In genomic region chr11:119438599-119438998, GRCh38 we compare ENCODE assay signal across 22 cellular contexts. TPM values are rescaled to one million over a fixed set of nuclear protein-coding genes. Genes with fewer than 3 reads are reported as not detected.
DNase-seq lines count a peak whose midpoint lies in the region; ATAC-seq and TF ChIP-seq lines count a peak whose summit lies in the region.
"Had no signal": no experiment of that assay in that cellular context is flagged by ENCODE, and none has a peak within 500 bp of the region (broad histone marks: within the 10 kb centered on the region; RNA-seq: fewer than 3 reads in every experiment).

No MANE protein-coding gene starts in this region.

- TF ChIP-seq CTCF in IMR-90 (conservative IDR thresholded peaks at IDR 0.05; ENCODE audit: low read depth, low read length): no peak

- dilution Hi-C loops in IMR-90 (cut with HindIII; ENCODE audit: low sequenced_read_pairs, unreplicated experiment): no loop called here

- H3K9me3 Mint-ChIP-seq in activated CD4-positive, alpha-beta T cell treated with anti-CD3 and anti-CD28 coated beads for 36 hours (ENCODE audit: low read depth): no peaks in the 10 kb centered on the region

- no peak overlapping the region for H3K27ac Mint-ChIP-seq in activated CD4-positive, alpha-beta T cell treated with anti-CD3 and anti-CD28 coated beads for 36 hours
- H3K27ac Mint-ChIP-seq: CD4-positive, CD25-positive, alpha-beta regulatory T cell; CD8-positive, alpha-beta memory T cell; IgD-negative memory B cell had no signal

- no peaks in the 10 kb centered on the region for H3K79me1 ChIP-seq in IMR-90 (ENCODE audit: low read depth in 1 of 2, low read length in 2 of 2)

- H2AK9ac ChIP-seq in IMR-90 (replicated peaks; ENCODE audit: low read depth, low read length, poor library complexity): no peak overlapping the region

- TF ChIP-seq POLR2A in IMR-90 (IDR thresholded peaks at IDR 0.05; ENCODE audit: low read depth, low read length): no peak

- H2BK15ac ChIP-seq in IMR-90 (ENCODE audit: low read depth, low read length): peak overlapping the region; percentile 10; the same call in 1 of the 3 replicates

- intact Hi-C loops in IMR-90 (cut with micrococcal nuclease): no loop called here
- intact Hi-C loops in activated CD4-positive, alpha-beta T cell treated with anti-CD3 and anti-CD28 coated beads for 36 hours (cut with DNase I, micrococcal nuclease): no loop called here

- WGBS in IMR-90 (ENCODE audit: extremely low coverage in 2 of 2, insufficient read length in 1 of 2), 2 experiments: 40% methylated on average over 1 of the region's 5 CpGs; no CpG with 5 or more reads in 1 of the 2 experiments

- ATAC-seq in IMR-90 (ENCODE audit: low read depth) (peak; percentile 54), GM18907 (IDR thresholded peaks at IDR 0.05; ENCODE audit: unreplicated experiment) (no peak), HG02885 (IDR thresholded peaks at IDR 0.05; ENCODE audit: poor library complexity, unreplicated experiment) (no peak)
- ATAC-seq in activated CD4-positive, alpha-beta T cell treated with anti-CD3 and anti-CD28 coated beads for 36 hours: no peak
- ATAC-seq: HCT116 had no signal

- TF ChIP-seq RAD21 in IMR-90 (IDR thresholded peaks at IDR 0.05; ENCODE audit: low read length): no peak

- H3K36me3 Mint-ChIP-seq in activated CD4-positive, alpha-beta T cell treated with anti-CD3 and anti-CD28 coated beads for 36 hours (ENCODE audit: low read depth): peaks cover 5% of the 10 kb centered on the region
- H3K36me3 Mint-ChIP-seq: IgD-negative memory B cell had no signal

- no peak overlapping the region for H2AK5ac ChIP-seq in IMR-90 (ENCODE audit: low read depth, low read length)

- H3K9me3 ChIP-seq in IMR-90 (ENCODE audit: control insufficient read depth, insufficient read depth, low read length): no peaks in the 10 kb centered on the region
- no peaks in the 10 kb centered on the region for H3K9me3 ChIP-seq in SK-N-MC (ENCODE audit: low read depth, low read length)
- H3K9me3 ChIP-seq: BE2C had no signal

- POLR2A ChIA-PET in IMR-90 (lab: Charles Lee; ENCODE audit: unreplicated experiment): no interaction called here
- POLR2A ChIA-PET in activated CD4-positive, alpha-beta T cell treated with anti-CD3 and anti-CD28 coated beads for 36 hours (lab: Charles Lee): no interaction called here
- POLR2A ChIA-PET in HEK293T (lab: Yijun Ruan, JAX): no interaction called here

- H3K4ac ChIP-seq in IMR-90 (ENCODE audit: low read depth, low read length): no peak overlapping the region

- H3K4me2 ChIP-seq in IMR-90 (ENCODE audit: low read depth, low read length): no peak overlapping the region

- H4K91ac ChIP-seq in IMR-90 (ENCODE audit: insufficient read depth, low read depth, low read length): no peak overlapping the region

- no peak overlapping the region for H2BK5ac ChIP-seq in IMR-90 (ENCODE audit: low read depth, low read length, poor library complexity, severe bottlenecking)

- H3K56ac ChIP-seq in IMR-90 (ENCODE audit: extremely low read depth, insufficient read depth, low read length): no peak overlapping the region

- H2BK20ac ChIP-seq in IMR-90 (ENCODE audit: low read depth, low read length): 0 out of 2 replicates have a peak overlapping the region, but pooled peaks have one; percentile 42

- H3K9ac ChIP-seq in IMR-90 (ENCODE audit: low read depth, low read length): no peak overlapping the region
- H3K9ac ChIP-seq in SK-N-MC (ENCODE audit: insufficient read length): no peak overlapping the region

- 0 out of 4 replicates have a peak overlapping the region, but pooled peaks of 1 of the 2 experiments have one; percentile 1 for H4K8ac ChIP-seq in IMR-90 (ENCODE audit: low read depth in 2 of 2, low read length in 2 of 2)

- H3K18ac ChIP-seq in IMR-90 (ENCODE audit: low read depth, low read length): no peak overlapping the region

- H3K36me3 ChIP-seq in IMR-90 (ENCODE audit: control insufficient read depth, insufficient read depth, low read length): no peaks in the 10 kb centered on the region
- H3K36me3 ChIP-seq in SK-N-MC (ENCODE audit: insufficient read depth, low read length): no peaks in the 10 kb centered on the region
- H3K36me3 ChIP-seq: BE2C had no signal

- in situ Hi-C loops in IMR-90 (cut with MboI; ENCODE audit: low sequenced_read_pairs): no loop called here

- CTCF ChIA-PET in IMR-90 (lab: Yijun Ruan, JAX): interaction anchor here (1.7 kb wide), 1 partner anchor 32 kb away, joined by 4 read pairs; no protein-coding TSS in a partner anchor
- CTCF ChIA-PET in activated CD4-positive, alpha-beta T cell treated with anti-CD3 and anti-CD28 coated beads for 36 hours (lab: Charles Lee): interaction anchor here (0.5 to 1.2 kb wide), 2 partner anchors 13 to 100 kb away, joined by 4 to 6 read pairs; no protein-coding TSS in a partner anchor
- CTCF ChIA-PET in HEK293T (lab: Yijun Ruan, JAX): no interaction called here

- H3K14ac ChIP-seq in IMR-90 (replicated peaks; ENCODE audit: low read depth, low read length): peak overlapping the region; percentile 14; the same call in 1 of the 2 replicates

- peak overlapping the region; percentile 73 for H2AFZ ChIP-seq in IMR-90 (replicated peaks; ENCODE audit: low read length, poor library complexity)

- H3K4me3 ChIP-seq in IMR-90 (ENCODE audit: insufficient read depth, low read depth, low read length) (no peak overlapping the region), SK-N-MC (no peak overlapping the region)

- peaks cover 5% of the 10 kb centered on the region; the same call in 1 of the 2 replicates for H3K9me1 ChIP-seq in IMR-90 (ENCODE audit: insufficient read depth, low read length)

- no peak overlapping the region for H3K23ac ChIP-seq in IMR-90 (ENCODE audit: low read depth, low read length)

- no peaks in the 10 kb centered on the region for H4K20me1 ChIP-seq in IMR-90 (ENCODE audit: insufficient read depth, low read length)

- H4K5ac ChIP-seq in IMR-90 (ENCODE audit: low read depth, low read length): no peak overlapping the region

- no TSS peak for BruUV-seq in IMR-90 (replicated peaks; lab: Mats Ljungman, UMichigan)

- no peaks in the 10 kb centered on the region for H3K27me3 ChIP-seq in IMR-90 (ENCODE audit: control insufficient read depth, insufficient read depth, low read length)
- H3K27me3 ChIP-seq: BE2C had no signal

- peaks cover 11% of the 10 kb centered on the region for H3K4me1 Mint-ChIP-seq in activated CD4-positive, alpha-beta T cell treated with anti-CD3 and anti-CD28 coated beads for 36 hours

- DNase-seq in IMR-90 (no peak), SK-N-MC (ENCODE audit: low read depth, low spot score) (no peak), fibroblast of gingiva (ENCODE audit: low read depth) (peak; percentile 62), mesenteric fat pad (ENCODE audit: low spot score) (peak; percentile 59), HEK293T (ENCODE audit: extremely low spot score) (no peak)
- DNase-seq in activated CD4-positive, alpha-beta T cell treated with anti-CD3 and anti-CD28 coated beads for 36 hours: no peak
- DNase-seq: ACHN; BE2C; C1 segment of cervical spinal cord; CD4-positive, CD25-positive, alpha-beta regulatory T cell; CD8-positive, alpha-beta memory T cell; COR-L47; DMS 273 treated with DMSO at 0.1 percent for 48 hours; DMS53; DND-41; GOT3; H7; KBM-7 had no signal

- H3K4me3 Mint-ChIP-seq in activated CD4-positive, alpha-beta T cell treated with anti-CD3 and anti-CD28 coated beads for 36 hours: no peak overlapping the region
- H3K4me3 Mint-ChIP-seq: CD4-positive, CD25-positive, alpha-beta regulatory T cell; CD8-positive, alpha-beta memory T cell; IgD-negative memory B cell had no signal

- H2BK120ac ChIP-seq in IMR-90 (ENCODE audit: low read depth, low read length): 0 out of 2 replicates have a peak overlapping the region, but pooled peaks have one; percentile 5

- peaks cover 17% of the 10 kb centered on the region for H3K27me3 Mint-ChIP-seq in activated CD4-positive, alpha-beta T cell treated with anti-CD3 and anti-CD28 coated beads for 36 hours

- no peak overlapping the region for H3K27ac ChIP-seq in IMR-90 (ENCODE audit: insufficient read depth, low read length)
- 0 out of 2 replicates have a peak overlapping the region, but pooled peaks have one; percentile 36 for H3K27ac ChIP-seq in SK-N-MC

- peaks cover 5% of the 10 kb centered on the region for H3K4me1 ChIP-seq in IMR-90 (ENCODE audit: control insufficient read depth, insufficient read depth, low read length)

TF ChIP-seq in IMR-90, 13 proteins besides CTCF, POLR2A, EP300 and RAD21:
- no peak for TF ChIP-seq MAZ (IDR thresholded peaks at IDR 0.05; ENCODE audit: borderline replicate concordance, low read depth, low read length)

TF ChIP-seq in HEK293T, 16 proteins besides CTCF, POLR2A, EP300 and RAD21 (continues in another document):
- no peak for TF ChIP-seq CTBP1 (IDR thresholded peaks at IDR 0.05; ENCODE audit: borderline replicate concordance)
- TF ChIP-seq SP1 (IDR thresholded peaks at IDR 0.05): no peak
- no peak for TF ChIP-seq ZNF384 (IDR thresholded peaks at IDR 0.05)
- TF ChIP-seq L3MBTL2 (conservative IDR thresholded peaks at IDR 0.05): no peak
- TF ChIP-seq FOXK2 (IDR thresholded peaks at IDR 0.05): no peak
- no peak for TF ChIP-seq TARDBP (IDR thresholded peaks at IDR 0.05)
- no peak for TF ChIP-seq ARNT (IDR thresholded peaks at IDR 0.05)
- no peak for TF ChIP-seq SUZ12 (IDR thresholded peaks at IDR 0.05)
- TF ChIP-seq PKNOX1 (IDR thresholded peaks at IDR 0.05): no peak
- TF ChIP-seq BHLHE40 (IDR thresholded peaks at IDR 0.05; ENCODE audit: borderline replicate concordance): no peak
- no peak for TF ChIP-seq LEF1 (IDR thresholded peaks at IDR 0.05; ENCODE audit: borderline replicate concordance)

RNA-seq across cellular contexts. Expression of gene THY1, which starts 15.6 kb away (rescaled TPM):
- total RNA-seq in IMR-90 (2012; rRNA removed): 703 and 816 TPM in 2 replicates
- 1,657 and 2,603 TPM in 2 replicates for polyA plus RNA-seq in IMR-90 (2012; rRNA removed)
- polyA plus RNA-seq in IMR-90 (2012; cell fraction: cytosol; rRNA removed): 329 and 2,274 TPM in 2 replicates
- polyA plus RNA-seq in IMR-90 (2012; cell fraction: nucleus; rRNA removed; ENCODE audit: low replicate concordance): 846 and 954 TPM in 2 replicates
- total RNA-seq in mesenteric fat pad: 33.4 TPM
- under 1 TPM; 0.18 to 0.91 TPM for total RNA-seq in activated CD4-positive, alpha-beta T cell treated with anti-CD3 and anti-CD28 coated beads for 36 hours
- total RNA-seq: CD4-positive, CD25-positive, alpha-beta regulatory T cell had no signal
- polyA plus RNA-seq: CD4-positive, CD25-positive, alpha-beta regulatory T cell; CD8-positive, alpha-beta memory T cell; IgD-negative memory B cell had no signal

RNA-seq across cellular contexts. Expression of gene USP2, which starts 57.1 kb away (rescaled TPM):
- under 0.01 and 0.18 TPM in 2 replicates for total RNA-seq in IMR-90 (2012; rRNA removed)
- 0.63 and 0.79 TPM in 2 replicates for polyA plus RNA-seq in IMR-90 (2012; rRNA removed)
- 0.25 and 0.74 TPM in 2 replicates for polyA plus RNA-seq in IMR-90 (2012; cell fraction: cytosol; rRNA removed)
- 1.8 and 3.1 TPM in 2 replicates for polyA plus RNA-seq in IMR-90 (2012; cell fraction: nucleus; rRNA removed; ENCODE audit: low replicate concordance)
- 4.2 TPM for total RNA-seq in mesenteric fat pad
- under 1 TPM; 0.58 to 0.71 TPM for total RNA-seq in activated CD4-positive, alpha-beta T cell treated with anti-CD3 and anti-CD28 coated beads for 36 hours
- polyA plus RNA-seq: CD8-positive, alpha-beta memory T cell; IgD-negative memory B cell had no signal

Comparison
In these comparisons a context has a peak if more than half of its experiments do, and no peak if none do; other contexts are left out.
1. DNase-seq: peak in fibroblast of gingiva (single experiment) and mesenteric fat pad (single experiment); none in IMR-90 (single experiment), SK-N-MC (single experiment), activated CD4-positive, alpha-beta T cell treated with anti-CD3 and anti-CD28 coated beads for 36 hours (single experiment) and HEK293T (single experiment).
2. RNA of gene THY1, which starts 15.6 kb away (total RNA-seq): 703 to 816 TPM in IMR-90; 33.4 TPM in mesenteric fat pad (single experiment) and 0.18 to 0.91 TPM in activated CD4-positive, alpha-beta T cell treated with anti-CD3 and anti-CD28 coated beads for 36 hours; every median in the first group is over 10 times any median in the second.